In genomic region chr6:105911106-105911629, GRCh38 we compare ENCODE assay signal across 30 cellular contexts.
DNase-seq lines count a peak whose midpoint lies in the region; ATAC-seq and TF ChIP-seq lines count a peak whose summit lies in the region.
"Had no signal": no experiment of that assay in that cellular context is flagged by ENCODE, and none has a peak within 500 bp of the region (broad histone marks: within the 10 kb centered on the region; RNA-seq: fewer than 3 reads in every experiment).

No MANE protein-coding gene starts in this region.

- ATAC-seq in Panc1: 0 out of 2 replicates have a peak, but pooled peaks have one; percentile 51
- ATAC-seq in left cardiac atrium: peak; percentile 41 to 44
- ATAC-seq: CD8-positive, alpha-beta T cell; naive thymus-derived CD8-positive, alpha-beta T cell; sciatic nerve; SK-N-SH treated with all-trans-retinoic acid at 6 μM for 48 hours; T-helper 17 cell had no signal

- H3K4me1 ChIP-seq in Panc1 (ENCODE audit: control insufficient read depth, insufficient read depth, low read length): no peaks in the 10 kb centered on the region
- H3K4me1 ChIP-seq: BE2C, esophagus squamous epithelium, tibial nerve had no signal

- H3K9me3 ChIP-seq in Panc1 (ENCODE audit: control insufficient read depth, insufficient read depth, low read depth, low read length): no peaks in the 10 kb centered on the region
- H3K9me3 ChIP-seq: adrenal gland, BE2C, esophagus squamous epithelium, tibial nerve had no signal

- no peak overlapping the region for H3K4me3 ChIP-seq in LNCaP clone FGC (ENCODE audit: low read depth, low read length)
- no peak overlapping the region for H3K4me3 ChIP-seq in Panc1 (ENCODE audit: low read depth in 2 of 2, low read length in 2 of 2)
- H3K4me3 ChIP-seq: adrenal gland, esophagus squamous epithelium, tibial nerve had no signal

- POLR2A ChIA-PET in Panc1 (lab: Charles Lee): no interaction called here

- no TSS peak for BruUV-seq in Panc1 (replicated peaks; lab: Mats Ljungman, UMichigan)

- H3K27ac ChIP-seq in Panc1 (ENCODE audit: low read length): no peak overlapping the region
- H3K27ac ChIP-seq: adrenal gland, esophagus squamous epithelium, tibial nerve had no signal

- DNase-seq in DMS 273 treated with DMSO at 0.1 percent for 48 hours (lab: John Stamatoyannopoulos, UW): peak; percentile 36
- DNase-seq in LNCaP clone FGC (ENCODE audit: low read depth): peak; percentile 43
- no peak for DNase-seq in Panc1 (ENCODE audit: low read depth, low spot score)
- no peak for DNase-seq in left cardiac atrium
- DNase-seq in NCI-H1105 (lab: John Stamatoyannopoulos, UW): no peak
- no peak for DNase-seq in kidney tubule cell (ENCODE audit: low spot score)
- no peak for DNase-seq in stimulated activated CD4-positive, alpha-beta T cell treated with anti-CD3 and anti-CD28 coated beads, Interleukin-2, amount 100 ng/mL, for 48 hours
- no peak for DNase-seq in NCI-H2081 (lab: John Stamatoyannopoulos, UW)
- DNase-seq: ACHN; activated CD4-positive, alpha-beta memory T cell treated with anti-CD3 and anti-CD28 coated beads for 36 hours; activated CD4-positive, CD25-positive, alpha-beta regulatory T cell treated with anti-CD3 and anti-CD28 coated beads, Interleukin-2, amount 50 U/mL, for 72 hours; activated naive CD4-positive, alpha-beta T cell treated with anti-CD3 and anti-CD28 coated beads for 36 hours; adrenal gland; BE2C; CD8-positive, alpha-beta T cell; EL; esophagus squamous epithelium; foreskin melanocyte; IMR-90; kidney; naive thymus-derived CD8-positive, alpha-beta T cell; NCI-H2029; NCI-H226; OCI-M1; stimulated activated CD4-positive, alpha-beta T cell treated with anti-CD3 and anti-CD28 coated beads, Interleukin-12 subunit alpha, Interleukin-12 subunit beta, amount 100 ng/mL, for 4 hours; stimulated activated CD4-positive, alpha-beta T cell treated with anti-CD3 and anti-CD28 coated beads, Interleukin-4, amount 100 ng/mL, for 1 hour; T-helper 17 cell had no signal

- no peaks in the 10 kb centered on the region for H3K27me3 ChIP-seq in Panc1 (ENCODE audit: control insufficient read depth, insufficient read depth, low read length)
- H3K27me3 ChIP-seq: adrenal gland, esophagus squamous epithelium, tibial nerve had no signal

- no peak for TF ChIP-seq CTCF in LNCaP clone FGC (IDR thresholded peaks at IDR 0.05; ENCODE audit: control insufficient read depth, extremely low read depth, insufficient read depth)
- no peak for TF ChIP-seq CTCF in Panc1 (IDR thresholded peaks at IDR 0.05)

- CTCF ChIA-PET in Panc1 (lab: Charles Lee): no interaction called here

- intact Hi-C loops in Panc1 (cut with micrococcal nuclease; ENCODE audit: unreplicated experiment): no loop called here
- intact Hi-C loops in left cardiac atrium (cut with DNase I): no loop called here

- H3K36me3 ChIP-seq in Panc1 (ENCODE audit: control insufficient read depth, insufficient read depth, low read length): no peaks in the 10 kb centered on the region
- H3K36me3 ChIP-seq: adrenal gland, BE2C, esophagus squamous epithelium, tibial nerve had no signal

- in situ Hi-C loops in Panc1 (cut with HindIII; ENCODE audit: low pct_unique_long_range_greater_than_20kb, low sequenced_read_pairs): no loop called here

Comparison
In these comparisons a context has a peak if more than half of its experiments do, and no peak if none do; other contexts are left out.
1. DNase-seq: peak in DMS 273 treated with DMSO at 0.1 percent for 48 hours (single experiment) and LNCaP clone FGC (single experiment); none in Panc1 (single experiment), left cardiac atrium (single experiment), NCI-H1105 (single experiment), kidney tubule cell (single experiment), stimulated activated CD4-positive, alpha-beta T cell treated with anti-CD3 and anti-CD28 coated beads, Interleukin-2, amount 100 ng/mL, for 48 hours (0 of 2) and NCI-H2081 (0 of 2).